8 cellular contexts compared by ENCODE assay signal in genomic region chr18:499351-500229, GRCh38. TPM values are rescaled to one million over a fixed set of nuclear protein-coding genes. Genes with fewer than 3 reads are reported as not detected.
DNase-seq lines count a peak whose midpoint lies in the region; ATAC-seq, FAIRE-seq and TF ChIP-seq lines count a peak whose summit lies in the region.

No MANE protein-coding gene starts in this region.

- peak overlapping the region; percentile 83 for H3K4me3 Mint-ChIP-seq in neural crest cell

- dilution Hi-C loops in endothelial cell of umbilical vein (cut with MboI; ENCODE audit: extremely low pct_ligation_motif_present, low sequenced_read_pairs) = no loop called here

- H3K4me3 ChIP-seq in AG09309 (ENCODE audit: control insufficient read depth, low read depth, low read length) (peak overlapping the region; percentile 76), endothelial cell of umbilical vein (replicated peaks in 1 of 3; ENCODE audit: insufficient read depth in 1 of 3, low read depth in 1 of 3, low read length in 3 of 3) (peak overlapping the region; percentile 5 to 58 (median 38)), small intestine (ENCODE audit: low read depth in 1 of 2, low read length in 2 of 2) (peak overlapping the region in 1 of 2 donors; percentile 17)

- CTCF ChIA-PET in endothelial cell of umbilical vein (lab: Charles Lee) = interaction anchor here (1.0 to 1.2 kb wide), 2 partner anchors 14 to 116 kb away, joined by 3 read pairs; no protein-coding TSS in a partner anchor

- 2 to 9% (median 7%) methylated on average over 63 of the region's 63 CpGs for WGBS in small intestine, 3 donors

- no peaks in the 10 kb centered on the region for H3K36me3 Mint-ChIP-seq in neural crest cell (ENCODE audit: low read depth)

- intact Hi-C loops in endothelial cell of umbilical vein (cut with micrococcal nuclease) = loop anchor here (5.0 kb wide), 3 partner anchors 118 to 212 kb away; no protein-coding TSS in a partner anchor

- peaks cover 78% of the 10 kb centered on the region for H3K27me3 Mint-ChIP-seq in neural crest cell (ENCODE audit: low read depth)

- no peak for TF ChIP-seq POLR2A in endothelial cell of umbilical vein (IDR thresholded peaks at IDR 0.05; ENCODE audit: low read depth, low read length)

- in situ Hi-C loops in GM13977 (cut with MboI; ENCODE audit: low pct_unique_long_range_greater_than_20kb, low sequenced_read_pairs, unreplicated experiment) = no loop called here

- H3K27me3 ChIP-seq in endothelial cell of umbilical vein (ENCODE audit: control insufficient read depth in 2 of 2, insufficient read depth in 2 of 2, low read length in 2 of 2) (peaks cover 3 to 15% of the 10 kb centered on the region in 2 experiments), small intestine (ENCODE audit: control insufficient read depth in 2 of 2, insufficient read depth in 2 of 2, low read length in 2 of 2) (peaks cover 2 to 16% of the 10 kb centered on the region in 2 donors)

- peaks cover 16% of the 10 kb centered on the region for H3K4me1 Mint-ChIP-seq in neural crest cell

- no peak for ATAC-seq in GM19452 (IDR thresholded peaks at IDR 0.05; ENCODE audit: unreplicated experiment)

- peak overlapping the region; percentile 34 for H3K9ac ChIP-seq in endothelial cell of umbilical vein (replicated peaks; ENCODE audit: extremely low read depth, insufficient read depth, low read length)

- H3K9me3 Mint-ChIP-seq in neural crest cell = no peaks in the 10 kb centered on the region

- no peaks in the 10 kb centered on the region for H3K9me1 ChIP-seq in endothelial cell of umbilical vein (replicated peaks; ENCODE audit: control insufficient read depth, extremely low read depth, insufficient read depth, low read length)

- POLR2A ChIA-PET in endothelial cell of umbilical vein (lab: Charles Lee) = no interaction called here

- TF ChIP-seq CTCF in AG09309 (IDR thresholded peaks at IDR 0.05; ENCODE audit: control insufficient read depth, insufficient read depth, low read depth, low read length, missing control alignments) = no peak
- TF ChIP-seq CTCF in endothelial cell of umbilical vein (IDR thresholded peaks at IDR 0.05; ENCODE audit: extremely low read depth in 1 of 2, insufficient read depth in 1 of 2, low read depth in 1 of 2, low read length in 2 of 2) = no peak
- TF ChIP-seq CTCF in neural crest cell (conservative IDR thresholded peaks at IDR 0.05) = no peak
- no peak for TF ChIP-seq CTCF in GM13977 (IDR thresholded peaks at IDR 0.05; ENCODE audit: extremely low read depth, insufficient read depth, missing control alignments)

- H3K27ac ChIP-seq in endothelial cell of umbilical vein (ENCODE audit: insufficient read depth, low read depth, low read length) (no peak overlapping the region), small intestine (ENCODE audit: low read depth in 1 of 2, low read length in 1 of 2) (peak overlapping the region in 1 of 2 donors; percentile 11)

- H3K4me2 ChIP-seq in endothelial cell of umbilical vein (ENCODE audit: insufficient read depth, low read length) = peak overlapping the region; percentile 56

- H3K4me1 ChIP-seq in endothelial cell of umbilical vein (ENCODE audit: control insufficient read depth, extremely low read depth, insufficient read depth, low read length) (peaks cover 13% of the 10 kb centered on the region), small intestine (ENCODE audit: control insufficient read depth in 2 of 2, insufficient read depth in 1 of 2, low read depth in 1 of 2, low read length in 1 of 2) (no peaks in the 10 kb centered on the region)

- H4K20me1 ChIP-seq in endothelial cell of umbilical vein (replicated peaks; ENCODE audit: control insufficient read depth, extremely low read depth, insufficient read depth, low read length) = no peaks in the 10 kb centered on the region

- FAIRE-seq in endothelial cell of umbilical vein (lab: Jason Lieb, UNC) = peak; percentile 60
- FAIRE-seq in small intestine (lab: Jason Lieb, UNC) = no peak

- no peak overlapping the region for H3K27ac Mint-ChIP-seq in neural crest cell (ENCODE audit: unreplicated experiment)

- no peaks in the 10 kb centered on the region for H3K9me3 ChIP-seq in endothelial cell of umbilical vein (replicated peaks; ENCODE audit: control insufficient read depth, insufficient read depth, low read length)
- H3K9me3 ChIP-seq in small intestine (ENCODE audit: control insufficient read depth, low read depth) = no peaks in the 10 kb centered on the region

- H3K79me2 ChIP-seq in endothelial cell of umbilical vein (ENCODE audit: control insufficient read depth, insufficient read depth, low read length) = no peaks in the 10 kb centered on the region

- BruUV-seq in endothelial cell of umbilical vein (replicated peaks; lab: Mats Ljungman, UMichigan) = TSS peak; percentile 10

- DNase-seq in AG09309 (ENCODE audit: low read depth) (peak; percentile 74), LHCN-M2 (ENCODE audit: low read depth) (peak; percentile 26), endothelial cell of umbilical vein (ENCODE audit: low read depth, low spot score) (peak; percentile 57), neural crest cell (ENCODE audit: low read depth, low spot score) (peak; percentile 8), GM13977 (ENCODE audit: low spot score) (no peak), small intestine (no peak)
- DNase-seq in stimulated activated CD8-positive, alpha-beta memory T cell treated with anti-CD3 and anti-CD28 coated beads, Interleukin-4, amount 100 ng/mL, for 48 hours = no peak

- H3K36me3 ChIP-seq in endothelial cell of umbilical vein (ENCODE audit: control insufficient read depth in 2 of 2, extremely low read depth in 1 of 2, insufficient read depth in 2 of 2, low read length in 2 of 2) (no peaks in the 10 kb centered on the region), small intestine (ENCODE audit: control insufficient read depth in 2 of 2, insufficient read depth in 2 of 2, low read length in 2 of 2) (no peaks in the 10 kb centered on the region)

- H2AFZ ChIP-seq in endothelial cell of umbilical vein (ENCODE audit: low read depth, low read length) = peak overlapping the region; percentile 34

TF ChIP-seq in endothelial cell of umbilical vein, 7 proteins besides CTCF, POLR2A, EP300 and RAD21:
- TF ChIP-seq EZH2 (IDR thresholded peaks at IDR 0.05; ENCODE audit: borderline replicate concordance, low read depth, low read length, severe bottlenecking) = peak; percentile 24
- no peak for TF ChIP-seq JUN (IDR thresholded peaks at IDR 0.05; ENCODE audit: borderline replicate concordance, insufficient read depth, insufficient read length, low read depth)
- TF ChIP-seq GATA2 (IDR thresholded peaks at IDR 0.05; ENCODE audit: insufficient read depth, insufficient read length, low read depth, low read length) = peak; percentile 91

RNA-seq across cellular contexts. Expression of gene COLEC12, which starts 0.9 kb away (rescaled TPM):
- total RNA-seq in LHCN-M2 (2014; rRNA removed) (0.32 and 1.1 TPM in 2 replicates), endothelial cell of umbilical vein (13.8 and 17.1 TPM in 2 replicates), neural crest cell (1.7 and 2.0 TPM in 2 replicates)
- polyA plus RNA-seq in LHCN-M2 (2012) = 0.07 TPM
- polyA plus RNA-seq in endothelial cell of umbilical vein (7.6 and 8.0 TPM in 2 replicates), small intestine (1 to 10 TPM in 1 of 3 donors, under 1 TPM in 2; 0.22 to 5.4 (median 0.27) TPM)
- 6.0 and 7.4 TPM in 2 replicates for polyA plus RNA-seq in endothelial cell of umbilical vein (2011; cell fraction: cytosol; rRNA removed)
- 8.7 and 11.4 TPM in 2 replicates for polyA plus RNA-seq in endothelial cell of umbilical vein (2011; cell fraction: nucleus; rRNA removed)
- 6.0 and 8.4 TPM in 2 replicates for polyA plus RNA-seq in endothelial cell of umbilical vein (2012)
- 6.6 and 8.5 TPM in 2 replicates for polyA minus RNA-seq in endothelial cell of umbilical vein
- not detected for polyA minus RNA-seq in endothelial cell of umbilical vein (2011; cell fraction: cytosol; rRNA and poly(A)+ RNA removed)
- polyA minus RNA-seq in endothelial cell of umbilical vein (2011; cell fraction: nucleus; rRNA and poly(A)+ RNA removed) = 6.1 and 7.1 TPM in 2 replicates

Comparison
In these comparisons a context has a peak if more than half of its experiments do, and no peak if none do; other contexts are left out.
1. DNase-seq: peak in AG09309 (single experiment), LHCN-M2 (single experiment), endothelial cell of umbilical vein (single experiment) and neural crest cell (single experiment); none in stimulated activated CD8-positive, alpha-beta memory T cell treated with anti-CD3 and anti-CD28 coated beads, Interleukin-4, amount 100 ng/mL, for 48 hours (single experiment), GM13977 (single experiment) and small intestine (single experiment).